ENCODE assay signal across 1 cellular context in the genomic region with DNA sequence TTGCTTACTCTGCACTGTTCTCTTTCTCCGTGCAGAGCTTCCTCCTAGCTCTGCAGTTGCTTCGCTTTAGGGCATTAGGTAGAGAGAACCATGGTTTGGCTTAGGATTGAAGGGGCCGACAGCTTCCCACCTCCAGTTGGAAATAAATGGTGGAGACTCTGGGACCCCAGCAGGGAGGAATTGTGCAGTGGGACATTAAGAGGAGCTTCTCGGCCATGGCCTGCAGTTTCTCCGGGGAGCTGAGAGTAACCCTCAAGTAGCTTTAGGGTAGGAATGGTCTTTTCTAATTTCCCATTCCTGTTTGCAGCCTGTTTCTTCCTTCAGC.
TF ChIP-seq lines count a peak whose summit lies in the region.

No MANE protein-coding gene starts in this region.

TF ChIP-seq in endothelial cell of umbilical vein, 7 proteins besides CTCF, POLR2A, EP300 and RAD21 (continued from another document):
- TF ChIP-seq, protein P1, sequence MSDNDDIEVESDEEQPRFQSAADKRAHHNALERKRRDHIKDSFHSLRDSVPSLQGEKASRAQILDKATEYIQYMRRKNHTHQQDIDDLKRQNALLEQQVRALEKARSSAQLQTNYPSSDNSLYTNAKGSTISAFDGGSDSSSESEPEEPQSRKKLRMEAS (IDR thresholded peaks at IDR 0.05; ENCODE audit: insufficient read depth, insufficient read length): no peak
- TF ChIP-seq GATA2 (IDR thresholded peaks at IDR 0.05; ENCODE audit: insufficient read depth, insufficient read length, low read depth, low read length): no peak
- no peak for TF ChIP-seq MYC (IDR thresholded peaks at IDR 0.05; ENCODE audit: low read depth, low read length)
- TF ChIP-seq FOS (IDR thresholded peaks at IDR 0.05; ENCODE audit: borderline replicate concordance, insufficient read depth, low read length): no peak
- no peak for TF ChIP-seq POLR2AphosphoS5 (IDR thresholded peaks at IDR 0.05; ENCODE audit: insufficient read depth, low read depth, low read length)
